Comparison of ENCODE assay signal across 7 cellular contexts in the genomic region with DNA sequence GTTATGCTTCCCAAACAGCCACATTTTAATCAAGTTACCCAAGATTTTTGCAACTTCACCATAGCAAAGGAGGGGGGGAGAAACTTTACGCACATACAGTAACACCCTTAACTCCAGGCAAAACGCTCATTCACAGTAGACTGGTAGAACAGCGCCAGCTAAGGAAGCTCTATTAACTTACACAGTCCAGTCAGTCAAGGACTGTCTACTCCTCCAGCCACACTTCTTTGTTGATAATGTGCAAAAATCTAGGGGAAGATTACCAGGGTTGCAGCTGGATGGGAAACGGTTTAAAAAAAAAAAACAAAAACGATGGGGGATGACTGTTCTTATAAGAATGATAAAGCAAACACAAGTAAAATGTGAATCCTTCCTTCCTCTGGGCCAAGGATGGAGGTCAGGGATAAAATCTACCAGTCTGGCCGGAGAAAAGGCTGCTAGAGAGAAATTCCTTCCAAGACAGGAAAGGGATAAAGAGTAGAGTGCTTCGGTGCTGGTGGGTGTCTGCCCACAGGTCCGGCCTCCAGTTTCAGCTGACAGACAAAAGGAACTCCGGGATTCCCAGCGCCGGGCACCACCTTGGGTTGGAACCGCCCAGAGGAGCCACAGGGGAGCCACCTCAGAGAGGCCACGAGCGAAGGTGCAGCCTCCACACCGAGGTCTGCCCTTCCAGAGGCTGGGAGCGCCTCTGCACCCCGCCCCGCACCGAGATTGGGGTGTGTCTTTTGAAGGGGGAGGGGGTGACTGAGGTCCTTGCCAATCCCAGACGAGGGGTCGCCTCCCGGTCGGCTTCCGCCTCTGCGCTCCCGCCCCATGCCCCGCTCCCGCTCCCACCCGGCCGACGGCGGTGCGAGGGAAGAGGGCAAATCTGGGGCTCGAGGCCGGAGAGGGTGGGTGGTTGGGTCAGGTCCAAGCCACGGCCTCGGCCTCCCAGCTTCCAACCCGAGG. TPM values are rescaled to one million over a fixed set of nuclear protein-coding genes. Genes with fewer than 3 reads are reported as not detected.
DNase-seq lines count a peak whose midpoint lies in the region; ATAC-seq, FAIRE-seq and TF ChIP-seq lines count a peak whose summit lies in the region.

No MANE protein-coding gene starts in this region.

- peaks cover 4 to 7% of the 10 kb centered on the region in 2 experiments; a peak in 3 of 4 replicates for H3K27me3 ChIP-seq in GM12878 (replicated peaks in 1 of 2; ENCODE audit: control insufficient read depth in 2 of 2, insufficient read depth in 2 of 2, low read length in 1 of 2)

- CTCF ChIA-PET in GM12878 (lab: Yijun Ruan, JAX) = no interaction called here

- no TSS peak for BruUV-seq in GM12878 (replicated peaks; lab: Mats Ljungman, UMichigan)

- no peak for TF ChIP-seq CTCF in GM12878 (IDR thresholded peaks at IDR 0.05 in 2 of 3, conservative IDR thresholded peaks at IDR 0.05 in 1 of 3; ENCODE audit: control insufficient read depth in 2 of 3, extremely low read depth in 1 of 3, insufficient read depth in 1 of 3, low read depth in 3 of 3, low read length in 3 of 3)

- H3K4me1 ChIP-seq in GM12878 (ENCODE audit: control insufficient read depth, insufficient read depth, low read length) = no peaks in the 10 kb centered on the region

- H2AFZ ChIP-seq in GM12878 (ENCODE audit: control insufficient read depth, low read depth, low read length) = peak overlapping the region; percentile 59

- no peaks in the 10 kb centered on the region for H3K36me3 ChIP-seq in GM12878 (ENCODE audit: control insufficient read depth in 2 of 2, insufficient read depth in 2 of 2, low read length in 1 of 2)

- ATAC-seq in GM21360 (IDR thresholded peaks at IDR 0.05; ENCODE audit: unreplicated experiment) = peak; percentile 29
- ATAC-seq in HG03571 (IDR thresholded peaks at IDR 0.05; ENCODE audit: unreplicated experiment) = peak; percentile 18
- ATAC-seq in GM12878 = peak; percentile 28

- H3K9me3 ChIP-seq in GM12878 (replicated peaks; ENCODE audit: control insufficient read depth, insufficient read depth, low read length) = no peaks in the 10 kb centered on the region

- SMC1A ChIA-PET in GM12878 (lab: Charles Lee; ENCODE audit: uncharacterized antibody, unreplicated experiment) = no interaction called here

- POLR2A ChIA-PET in GM12878 (lab: Charles Lee) = no interaction called here

- H4K20me1 ChIP-seq in GM12878 (ENCODE audit: control insufficient read depth, insufficient read depth) = no peaks in the 10 kb centered on the region

- 0 out of 2 replicates have a peak, but pooled peaks have one; percentile 8 for TF ChIP-seq RAD21 in GM12878 (IDR thresholded peaks at IDR 0.05; ENCODE audit: insufficient read depth, low read depth, low read length)

- TF ChIP-seq EP300 in GM12878 (IDR thresholded peaks at IDR 0.05; ENCODE audit: borderline replicate concordance in 1 of 2, control insufficient read depth in 1 of 2, low read depth in 2 of 2, low read length in 2 of 2) = no peak

- H3K4me3 ChIP-seq in GM12878 = peak overlapping the region; percentile 67

- no peak for FAIRE-seq in GM12878 (lab: Jason Lieb, UNC)

- intact Hi-C loops in GM12878 (cut with micrococcal nuclease; ENCODE audit: unreplicated experiment) = no loop called here

- RAD21 ChIA-PET in GM12878 (lab: Charles Lee; ENCODE audit: unreplicated experiment) = no interaction called here

- no peak overlapping the region for H3K9ac ChIP-seq in GM12878 (ENCODE audit: control insufficient read depth, insufficient read depth, low read length)

- H3K27ac ChIP-seq in GM12878 (ENCODE audit: control insufficient read depth, insufficient read depth) = no peak overlapping the region

- no peaks in the 10 kb centered on the region for H3K79me2 ChIP-seq in GM12878 (ENCODE audit: control insufficient read depth, insufficient read depth, low read length)

- TF ChIP-seq POLR2A in GM12878 (IDR thresholded peaks at IDR 0.05; ENCODE audit: low read depth, low read length) = no peak

- in situ Hi-C loops in GM12878 (cut with MboI) = no loop called here

- DNase-seq in ELR (ENCODE audit: low read depth) = peak; percentile 74
- DNase-seq in NOMO-1 (lab: John Stamatoyannopoulos, UW; ENCODE audit: unreplicated experiment in 2 of 2) = peak; percentile 75 to 78
- no peak for DNase-seq in GM12878 (ENCODE audit: low read depth, low spot score)
- peak; percentile 73 to 83 for DNase-seq in hippocampal formation (lab: John Stamatoyannopoulos, UW)
- peak; percentile 63 for DNase-seq in putamen (ENCODE audit: low spot score)

- WGBS in GM12878 (ENCODE audit: insufficient coverage, insufficient replicate concordance, low lambda C conversion rate, missing lambda C conversion rate) = 8% methylated on average over 22 of the region's 38 CpGs

- H3K4me2 ChIP-seq in GM12878 (ENCODE audit: control insufficient read depth, insufficient read depth) = peak overlapping the region; percentile 94

TF ChIP-seq in GM12878, 131 proteins besides CTCF, POLR2A, EP300 and RAD21 (continues in another document):
- no peak for TF ChIP-seq IRF3 (IDR thresholded peaks at IDR 0.05)
- no peak for TF ChIP-seq SMAD1 (IDR thresholded peaks at IDR 0.05; ENCODE audit: low read depth, partially characterized antibody)
- TF ChIP-seq FOXM1 (IDR thresholded peaks at IDR 0.05; ENCODE audit: low read depth, low read length) = no peak
- no peak for TF ChIP-seq FOS (IDR thresholded peaks at IDR 0.05; ENCODE audit: borderline replicate concordance, extremely low read depth, insufficient read length)
- TF ChIP-seq E4F1 (IDR thresholded peaks at IDR 0.05; ENCODE audit: borderline replicate concordance, partially characterized antibody) = no peak
- TF ChIP-seq MAX (IDR thresholded peaks at IDR 0.05; ENCODE audit: low read depth, low read length) = no peak
- TF ChIP-seq ZNF384 (IDR thresholded peaks at IDR 0.05; ENCODE audit: borderline replicate concordance, low read depth, low read length) = no peak
- no peak for TF ChIP-seq ZZZ3 (IDR thresholded peaks at IDR 0.05; ENCODE audit: control insufficient read depth, insufficient read length, low read depth)

RNA-seq across cellular contexts. Expression of gene ANKRD50, which starts 0.8 kb away (rescaled TPM):
- 0.08 and 0.24 TPM in 2 replicates for total RNA-seq in GM12878 (2013; cell fraction: nucleolus; rRNA removed)
- total RNA-seq in GM12878 (2014; rRNA removed) = 0.06 TPM in 1 of 2 replicates, not detected in the other
- 0.05 TPM in 1 of 2 replicates, not detected in the other for total RNA-seq in GM12878 (2014; rRNA removed; fragmentation: Illumina TruSeq; extraction: Trizol)
- 0.08 and 0.10 TPM in 2 replicates for total RNA-seq in GM12878 (2021)
- polyA plus RNA-seq in GM12878 (2011; ENCODE audit: low read depth) = 0.20 TPM
- polyA plus RNA-seq in GM12878 (2011; rRNA removed) = 0.01 and 0.03 TPM in 2 replicates
- polyA plus RNA-seq in GM12878 (2011; cell fraction: cytosol; rRNA removed) = 0.02 TPM in 1 of 2 replicates, not detected in the other
- 0.01 TPM in 2 replicates for polyA plus RNA-seq in GM12878 (2011; cell fraction: nucleus; rRNA removed)
- 0.32 and 0.35 TPM in 2 replicates for polyA plus RNA-seq in GM12878 (2012)
- under 0.01 and 0.03 TPM in 2 replicates for polyA plus RNA-seq in GM12878 (2014; fragmentation: Illumina TruSeq; extraction: Trizol)
- polyA plus RNA-seq in GM12878 (2014; fragmentation: Nextera tagmentation; extraction: Ambion mirVana) = under 1 TPM; under 0.01 to 0.03 TPM
- polyA plus RNA-seq in GM12878 (2014; rRNA removed) = 0.03 and 0.04 TPM in 2 replicates
- under 1 TPM; 0.03 TPM for polyA plus RNA-seq in GM12878 (2016; fragmentation: Nextera tagmentation; extraction: Ambion mirVana)
- 0.05 and 0.15 TPM in 2 replicates for polyA minus RNA-seq in GM12878 (2011; rRNA and poly(A)+ RNA removed)
- not detected in 2 replicates for polyA minus RNA-seq in GM12878 (2011; cell fraction: cytosol; rRNA and poly(A)+ RNA removed)
- polyA minus RNA-seq in GM12878 (2011; cell fraction: nucleus; rRNA and poly(A)+ RNA removed) = 0.10 and 0.12 TPM in 2 replicates
